Comparison of ENCODE assay signal across 29 cellular contexts in the genomic region with DNA sequence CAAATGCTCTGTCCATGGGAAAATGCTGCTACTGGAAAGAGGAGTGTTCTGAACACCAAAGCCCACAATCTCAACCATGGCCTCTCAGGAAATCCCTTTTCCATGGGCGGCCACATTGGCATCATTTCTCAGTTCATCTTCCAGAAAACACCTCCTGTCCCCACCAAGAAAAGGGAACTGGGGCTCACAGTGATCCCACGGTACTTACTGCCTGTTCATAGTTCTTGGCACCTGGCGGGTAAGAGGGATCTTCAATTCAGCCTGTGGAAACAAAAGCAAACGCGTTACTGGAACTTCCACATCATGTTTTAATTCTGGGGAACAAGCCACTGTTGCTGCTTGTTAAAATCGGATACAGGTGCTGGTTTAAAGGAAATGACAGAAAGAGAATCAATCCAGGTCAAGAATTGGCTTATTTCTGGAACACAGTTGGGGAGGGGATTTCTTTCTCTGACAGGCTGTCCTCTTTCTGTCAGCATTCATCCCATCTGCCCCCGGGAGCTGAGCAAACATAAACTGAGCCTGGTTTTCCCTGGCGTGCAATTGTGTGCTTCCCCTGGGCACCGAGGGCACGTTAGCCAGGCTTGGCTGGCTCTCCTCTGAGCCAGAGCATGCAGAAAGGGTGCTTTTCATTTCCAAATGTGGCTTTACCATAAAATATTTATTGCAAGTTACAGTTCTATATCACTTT. TPM values are rescaled to one million over a fixed set of nuclear protein-coding genes. Genes with fewer than 3 reads are reported as not detected.
DNase-seq lines count a peak whose midpoint lies in the region; TF ChIP-seq lines count a peak whose summit lies in the region.
"Had no signal": no experiment of that assay in that cellular context is flagged by ENCODE, and none has a peak within 500 bp of the region (broad histone marks: within the 10 kb centered on the region; RNA-seq: fewer than 3 reads in every experiment).

No MANE protein-coding gene starts in this region.

- H3K4me1 Mint-ChIP-seq in neural progenitor cell (no peaks in the 10 kb centered on the region), MCF 10A (ENCODE audit: insufficient read depth, unreplicated experiment) (no peaks in the 10 kb centered on the region)

- POLR2A ChIA-PET in MCF 10A (lab: Yijun Ruan, JAX) = no interaction called here

- H3K4me2 ChIP-seq in neural progenitor cell = peak overlapping the region; percentile 42

- intact Hi-C loops in MCF 10A (cut with micrococcal nuclease) = no loop called here

- H3K27me3 Mint-ChIP-seq in neural progenitor cell (ENCODE audit: insufficient read depth, low read depth) (peaks cover 8% of the 10 kb centered on the region), MCF 10A (ENCODE audit: insufficient read depth, unreplicated experiment) (no peaks in the 10 kb centered on the region)
- H3K27me3 Mint-ChIP-seq: CD4-positive, alpha-beta T cell; natural killer cell treated with Interleukin-12 subunit alpha and Interleukin-12 subunit beta and Interleukin-15 and Interleukin-18, amount 100 ng/mL, for 72 hours had no signal

- peak overlapping the region; percentile 13 for H3K27ac ChIP-seq in neural progenitor cell
- H3K27ac ChIP-seq: 22Rv1, cardiac muscle cell, left lung, sigmoid colon, SJSA1 had no signal

- H3K36me3 Mint-ChIP-seq in neural progenitor cell (no peaks in the 10 kb centered on the region), MCF 10A (ENCODE audit: insufficient read depth, unreplicated experiment) (no peaks in the 10 kb centered on the region)
- H3K36me3 Mint-ChIP-seq: natural killer cell treated with Interleukin-12 subunit alpha and Interleukin-12 subunit beta and Interleukin-15 and Interleukin-18, amount 100 ng/mL, for 72 hours had no signal

- H3K27me3 ChIP-seq in neural progenitor cell = no peaks in the 10 kb centered on the region
- H3K27me3 ChIP-seq: cardiac muscle cell, left lung, sigmoid colon, SJSA1, upper lobe of left lung had no signal

- no peak for TF ChIP-seq CTCF in neural progenitor cell (IDR thresholded peaks at IDR 0.05)
- TF ChIP-seq CTCF in MCF 10A (IDR thresholded peaks at IDR 0.05; ENCODE audit: unreplicated experiment) = no peak

- BruUV-seq in MCF 10A (replicated peaks; lab: Mats Ljungman, UMichigan) = no TSS peak

- H3K4me3 Mint-ChIP-seq in neural progenitor cell (no peak overlapping the region), MCF 10A (ENCODE audit: unreplicated experiment) (no peak overlapping the region)
- H3K4me3 Mint-ChIP-seq: CD4-positive, alpha-beta T cell; immature natural killer cell; natural killer cell treated with Interleukin-12 subunit alpha and Interleukin-12 subunit beta and Interleukin-15 and Interleukin-18, amount 100 ng/mL, for 72 hours had no signal

- H3K27ac Mint-ChIP-seq in neural progenitor cell = no peak overlapping the region
- H3K27ac Mint-ChIP-seq in MCF 10A (ENCODE audit: low read depth, unreplicated experiment) = no peak overlapping the region
- H3K27ac Mint-ChIP-seq: CD4-positive, alpha-beta T cell; immature natural killer cell; natural killer cell treated with Interleukin-12 subunit alpha and Interleukin-12 subunit beta and Interleukin-15 and Interleukin-18, amount 100 ng/mL, for 72 hours had no signal

- no peaks in the 10 kb centered on the region for H3F3A ChIP-seq in neural progenitor cell (ENCODE audit: low read depth)

- peaks cover 12% of the 10 kb centered on the region for H3K4me1 ChIP-seq in neural progenitor cell
- H3K4me1 ChIP-seq: left lung, SJSA1 had no signal

- H3K36me3 ChIP-seq in neural progenitor cell = no peaks in the 10 kb centered on the region
- H3K36me3 ChIP-seq: cardiac muscle cell, left lung, sigmoid colon, SJSA1, upper lobe of left lung had no signal

- peak; percentile 39 for DNase-seq in DMS 273 (lab: John Stamatoyannopoulos, UW; ENCODE audit: unreplicated experiment)
- no peak for DNase-seq in DMS 273 treated with DMSO at 0.1 percent for 48 hours (lab: John Stamatoyannopoulos, UW)
- peak; percentile 82 for DNase-seq in NCI-H2029 treated with DMSO at 0.1 percent for 48 hours (lab: John Stamatoyannopoulos, UW)
- DNase-seq in NCI-H524 treated with DMSO at 0.1 percent for 48 hours (lab: John Stamatoyannopoulos, UW) = peak; percentile 52
- peak; percentile 21 for DNase-seq in neural progenitor cell (ENCODE audit: low spot score)
- no peak for DNase-seq in SIG-M5 treated with dmso at 0.1 percent for 504 hours (lab: John Stamatoyannopoulos, UW; ENCODE audit: unreplicated experiment)
- no peak for DNase-seq in OCI-M1 (lab: John Stamatoyannopoulos, UW)
- DNase-seq in MCF 10A (ENCODE audit: unreplicated experiment) = no peak
- DNase-seq: activated CD4-positive, alpha-beta T cell treated with anti-CD3 and anti-CD28 coated beads for 4 hours; activated naive CD4-positive, alpha-beta T cell treated with anti-CD3 and anti-CD28 coated beads, Interleukin-2, amount 50 U/mL, for 16 hours; anterior cingulate cortex; CD4-positive, alpha-beta T cell; immature natural killer cell; Karpas-422; left lung; NCI-H526 treated with DMSO at 0.1 percent for 48 hours; posterior cingulate gyrus; sigmoid colon; stimulated activated CD4-positive, alpha-beta T cell treated with anti-CD3 and anti-CD28 coated beads, Interleukin-15, amount 100 ng/mL, for 24 hours; stimulated activated CD8-positive, alpha-beta memory T cell treated with anti-CD3 and anti-CD28 coated beads, Interleukin-4, amount 100 ng/mL, for 48 hours; upper lobe of left lung had no signal

- H3K9ac ChIP-seq in neural progenitor cell = no peak overlapping the region

- no peaks in the 10 kb centered on the region for H3K79me2 ChIP-seq in neural progenitor cell (ENCODE audit: low read depth)

- no peaks in the 10 kb centered on the region for H3K9me3 ChIP-seq in neural progenitor cell (ENCODE audit: low read depth)
- H3K9me3 ChIP-seq: left lung, sigmoid colon, SJSA1, upper lobe of left lung had no signal

- no peaks in the 10 kb centered on the region for H4K20me1 ChIP-seq in neural progenitor cell (ENCODE audit: low read depth)

- H3K4me3 ChIP-seq in neural progenitor cell = no peak overlapping the region
- H3K4me3 ChIP-seq: cardiac muscle cell, dorsolateral prefrontal cortex, left lung, sigmoid colon, SJSA1, upper lobe of left lung had no signal

- H3K9me3 Mint-ChIP-seq in neural progenitor cell (no peaks in the 10 kb centered on the region), MCF 10A (ENCODE audit: unreplicated experiment) (peaks cover 7% of the 10 kb centered on the region)
- H3K9me3 Mint-ChIP-seq: CD4-positive, alpha-beta T cell; immature natural killer cell; natural killer cell treated with Interleukin-12 subunit alpha and Interleukin-12 subunit beta and Interleukin-15 and Interleukin-18, amount 100 ng/mL, for 72 hours had no signal

- CTCF ChIA-PET in MCF 10A (lab: Yijun Ruan, JAX) = no interaction called here

- no peak overlapping the region for H2AFZ ChIP-seq in neural progenitor cell (replicated peaks)

RNA-seq across cellular contexts. Expression of gene CLNK, which starts 16.8 kb away (rescaled TPM):
- not detected in 2 replicates for total RNA-seq in neural progenitor cell (ENCODE audit: low replicate concordance)
- not detected in 2 replicates for total RNA-seq in MCF 10A (2022)
- total RNA-seq: cardiac muscle cell; Daoy; endothelial cell of umbilical vein; sigmoid colon; SJSA1; T-helper 1 cell treated with Interleukin-12 subunit alpha and Interleukin-12 subunit beta and Interleukin-4 antibody, amounts not matched to agents 30 ng/mL and 1 ng/mL, for 36 hours had no signal

Comparison
In these comparisons a context has a peak if more than half of its experiments do, and no peak if none do; other contexts are left out.
1. DNase-seq: peak in DMS 273 (single experiment), NCI-H2029 treated with DMSO at 0.1 percent for 48 hours (single experiment), NCI-H524 treated with DMSO at 0.1 percent for 48 hours (single experiment) and neural progenitor cell (single experiment); none in DMS 273 treated with DMSO at 0.1 percent for 48 hours (single experiment), SIG-M5 treated with dmso at 0.1 percent for 504 hours (single experiment), OCI-M1 (single experiment) and MCF 10A (single experiment).